Comparison of ENCODE assay signal across 24 cellular contexts in genomic region chr3:56969851-56970250, GRCh38.
"Had no signal": no experiment of that assay in that cellular context is flagged by ENCODE, and none has a peak within 500 bp of the region (broad histone marks: within the 10 kb centered on the region; RNA-seq: fewer than 3 reads in every experiment).

No MANE protein-coding gene starts in this region.

- H3K27me3 Mint-ChIP-seq: activated B cell treated with CpG ODN at 0.5 μM for 24 hours; activated CD4-positive, alpha-beta T cell treated with anti-CD3 and anti-CD28 coated beads for 36 hours; activated naive CD8-positive, alpha-beta T cell; natural killer cell treated with Interleukin-12 subunit alpha and Interleukin-12 subunit beta and Interleukin-15 and Interleukin-18, amount 100 ng/mL, for 72 hours had no signal

- H3K4me1 Mint-ChIP-seq: immature natural killer cell had no signal

- H3K4me3 Mint-ChIP-seq: activated B cell treated with CpG ODN at 0.5 μM for 24 hours; activated CD4-positive, alpha-beta T cell treated with anti-CD3 and anti-CD28 coated beads for 36 hours; activated naive CD8-positive, alpha-beta T cell; activated T-cell treated with anti-CD3 and anti-CD28 coated beads, Interleukin-2, amount 50 U/mL, for 4 hours; immature natural killer cell; natural killer cell treated with Interleukin-12 subunit alpha and Interleukin-12 subunit beta and Interleukin-15 and Interleukin-18, amount 100 ng/mL, for 72 hours had no signal

- H3K27ac ChIP-seq: adrenal gland, coronary artery, foreskin keratinocyte, left ventricle myocardium inferior, neutrophil, prostate gland, tibial artery had no signal

- H3K9me3 Mint-ChIP-seq: activated T-cell treated with anti-CD3 and anti-CD28 coated beads, Interleukin-2, amount 50 U/mL, for 4 hours; activated T-helper 2 cell treated with anti-CD3 and anti-CD28 coated beads, Interferon-gamma antibody, Interleukin-2, Interleukin-4, amounts not matched to agents 10 μg/mL and 5 μg/mL and 100 μg/mL, durations not matched to agents 14 hours and 24 hours and 36 hours; natural killer cell treated with Interleukin-12 subunit alpha and Interleukin-12 subunit beta and Interleukin-15 and Interleukin-18, amount 100 ng/mL, for 72 hours had no signal

- H3K27ac Mint-ChIP-seq: activated B cell treated with CpG ODN at 0.5 μM for 24 hours; activated CD4-positive, alpha-beta T cell treated with anti-CD3 and anti-CD28 coated beads for 36 hours; activated naive CD8-positive, alpha-beta T cell; activated T-helper 2 cell treated with anti-CD3 and anti-CD28 coated beads, Interferon-gamma antibody, Interleukin-2, Interleukin-4, amounts not matched to agents 10 μg/mL and 5 μg/mL and 100 μg/mL, durations not matched to agents 14 hours and 24 hours and 36 hours; immature natural killer cell; natural killer cell treated with Interleukin-12 subunit alpha and Interleukin-12 subunit beta and Interleukin-15 and Interleukin-18, amount 100 ng/mL, for 72 hours had no signal

- DNase-seq: activated B cell treated with CpG ODN at 0.5 μM for 24 hours; activated CD4-positive, alpha-beta T cell treated with anti-CD3 and anti-CD28 coated beads for 36 hours; activated CD8-positive, alpha-beta memory T cell treated with anti-CD3 and anti-CD28 coated beads for 24 hours; activated CD8-positive, alpha-beta memory T cell treated with anti-CD3 and anti-CD28 coated beads, Interleukin-2, amount 50 U/mL, for 4 hours; activated naive CD4-positive, alpha-beta T cell; activated T-cell treated with anti-CD3 and anti-CD28 coated beads, Interleukin-2, amount 50 U/mL, for 4 hours; adrenal gland; foreskin keratinocyte; immature natural killer cell; left ventricle myocardium inferior; mammary epithelial cell; midbrain; stimulated activated CD4-positive, alpha-beta T cell treated with anti-CD3 and anti-CD28 coated beads, Interleukin-4, amount 100 ng/mL, for 24 hours; stimulated activated naive CD8-positive, alpha-beta T cell treated with anti-CD3 and anti-CD28 coated beads, Interleukin-15, Interleukin-2, amounts not matched to agents 100 U/mL and 50 U/mL, for 24 hours; T1000; tibial artery had no signal

- H3K36me3 Mint-ChIP-seq: immature natural killer cell; natural killer cell treated with Interleukin-12 subunit alpha and Interleukin-12 subunit beta and Interleukin-15 and Interleukin-18, amount 100 ng/mL, for 72 hours had no signal

- H3K9me3 ChIP-seq: adrenal gland, neutrophil, ovary, prostate gland, tibial artery had no signal

- H3K36me3 ChIP-seq: adrenal gland, left ventricle myocardium inferior, neutrophil, ovary, prostate gland, tibial artery had no signal

- ATAC-seq: foreskin keratinocyte; natural killer cell treated with Interleukin-12 subunit alpha and Interleukin-12 subunit beta and Interleukin-15 and Interleukin-18, amount 100 ng/mL, for 72 hours; stimulated activated naive CD8-positive, alpha-beta T cell treated with anti-CD3 and anti-CD28 coated beads, Interleukin-15, Interleukin-2, amounts not matched to agents 100 U/mL and 50 U/mL, for 24 hours had no signal

- H3K4me1 ChIP-seq: adrenal gland, left ventricle myocardium inferior, prostate gland, tibial artery had no signal

- FAIRE-seq: bronchial epithelial cell had no signal

- H3K4me3 ChIP-seq: adrenal gland, coronary artery, left ventricle myocardium inferior, ovary, prostate gland, tibial artery had no signal

- H3K27me3 ChIP-seq: adrenal gland, foreskin keratinocyte, neutrophil, ovary, tibial artery had no signal
